In genomic region chr19:1217366-1217765, GRCh38 we compare ENCODE assay signal across 2 cellular contexts.
TF ChIP-seq lines count a peak whose summit lies in the region.

No MANE protein-coding gene starts in this region.

TF ChIP-seq in HEK293, 187 proteins besides CTCF, POLR2A, EP300 and RAD21 (continues in another document):
- TF ChIP-seq ZNF211 (tag by site-specific recombination; IDR thresholded peaks at IDR 0.05; ENCODE audit: low read depth): no peak
- peak; percentile 92 for TF ChIP-seq KLF9 (tag by site-specific recombination; IDR thresholded peaks at IDR 0.05; ENCODE audit: low read depth)
- no peak for TF ChIP-seq ZBTB48 (tag by site-specific recombination; IDR thresholded peaks at IDR 0.05)
- 0 out of 2 replicates have a peak, but pooled peaks have one; percentile 48 for TF ChIP-seq EGR2 (tag by site-specific recombination; IDR thresholded peaks at IDR 0.05; ENCODE audit: low read depth)
- TF ChIP-seq HOXD13 (CRISPR knock-in tag; IDR thresholded peaks at IDR 0.05; ENCODE audit: borderline replicate concordance): no peak
- no peak for TF ChIP-seq GLI4 (tag by site-specific recombination; IDR thresholded peaks at IDR 0.05)
- peak; percentile 34; the same call in 1 of the 2 replicates for TF ChIP-seq SP2 (tag by site-specific recombination; IDR thresholded peaks at IDR 0.05)
- no peak for TF ChIP-seq SCRT1 (tag by site-specific recombination; IDR thresholded peaks at IDR 0.05; ENCODE audit: borderline replicate concordance)
- no peak for TF ChIP-seq ZNF19 (tag by site-specific recombination; IDR thresholded peaks at IDR 0.05; ENCODE audit: low read depth)
- no peak for TF ChIP-seq ZNF76 (tag by site-specific recombination; IDR thresholded peaks at IDR 0.05; ENCODE audit: borderline replicate concordance, low read depth)
- no peak for TF ChIP-seq TSHZ1 (tag by site-specific recombination; IDR thresholded peaks at IDR 0.05; ENCODE audit: borderline replicate concordance)
- TF ChIP-seq ZBTB10 (tag by site-specific recombination; IDR thresholded peaks at IDR 0.05): no peak
- TF ChIP-seq ZNF416 (tag by site-specific recombination; IDR thresholded peaks at IDR 0.05): no peak
- no peak for TF ChIP-seq GLI2 (tag by site-specific recombination; IDR thresholded peaks at IDR 0.05; ENCODE audit: borderline replicate concordance, low read depth)
- TF ChIP-seq ZNF398 (tag by site-specific recombination; IDR thresholded peaks at IDR 0.05): no peak
- 0 out of 2 replicates have a peak, but pooled peaks have one; percentile 20 for TF ChIP-seq ZFHX2 (tag by site-specific recombination; conservative IDR thresholded peaks at IDR 0.05)
- TF ChIP-seq AEBP2 (tag by site-specific recombination; IDR thresholded peaks at IDR 0.05; ENCODE audit: borderline replicate concordance): no peak

TF ChIP-seq in SK-N-SH, 30 proteins besides CTCF, POLR2A, EP300 and RAD21:
- no peak for TF ChIP-seq MAX (IDR thresholded peaks at IDR 0.05; ENCODE audit: low read depth)
- no peak for TF ChIP-seq RXRA (IDR thresholded peaks at IDR 0.05; ENCODE audit: borderline replicate concordance, low read depth)
